21 cellular contexts compared by ENCODE assay signal in genomic region chr7:12851841-12852240, GRCh38.
"Had no signal": no experiment of that assay in that cellular context is flagged by ENCODE, and none has a peak within 500 bp of the region (broad histone marks: within the 10 kb centered on the region; RNA-seq: fewer than 3 reads in every experiment).

No MANE protein-coding gene starts in this region.

- H3K9me3 ChIP-seq: colonic mucosa, neutrophil, thyroid gland had no signal

- ATAC-seq: heart left ventricle; mucosa of descending colon; naive thymus-derived CD8-positive, alpha-beta T cell had no signal

- H3K27me3 ChIP-seq: colonic mucosa, heart left ventricle, neutrophil, right atrium auricular region, sigmoid colon, stomach, suprapubic skin, thyroid gland, upper lobe of left lung, uterus had no signal

- H3K27ac ChIP-seq: colonic mucosa, heart left ventricle, neutrophil, right atrium auricular region, sigmoid colon, stomach, thyroid gland, upper lobe of left lung, uterus had no signal

- H3K4me1 ChIP-seq: colonic mucosa, heart left ventricle, right atrium auricular region, sigmoid colon, stomach, thyroid gland, upper lobe of left lung, uterus had no signal

- H3K4me3 ChIP-seq: colonic mucosa, heart left ventricle, mucosa of descending colon, right atrium auricular region, sigmoid colon, stomach, suprapubic skin, thyroid gland, upper lobe of left lung, uterus had no signal

- H3K36me3 ChIP-seq: colonic mucosa, heart left ventricle, neutrophil, right atrium auricular region, sigmoid colon, stomach, suprapubic skin, thyroid gland, upper lobe of left lung, uterus had no signal

- DNase-seq: cerebellar nuclear complex; colonic mucosa; effector CD4-positive, alpha-beta T cell; endodermal cell; heart left ventricle; hippocampal formation; kidney glomerular epithelial cell; mucosa of descending colon; naive thymus-derived CD8-positive, alpha-beta T cell; posterior cingulate gyrus; sigmoid colon; small intestine; stimulated activated CD4-positive, alpha-beta T cell treated with anti-CD3 and anti-CD28 coated beads, Interleukin-12 subunit alpha, Interleukin-12 subunit beta, amount 100 ng/mL, for 4 hours; stimulated activated naive CD4-positive, alpha-beta T cell; stomach; thyroid gland; upper lobe of left lung; uterus had no signal
